8 cellular contexts compared by ENCODE assay signal in genomic region chr2:8682719-8683667, GRCh38. TPM values are rescaled to one million over a fixed set of nuclear protein-coding genes. Genes with fewer than 3 reads are reported as not detected.
DNase-seq lines count a peak whose midpoint lies in the region; ATAC-seq, FAIRE-seq and TF ChIP-seq lines count a peak whose summit lies in the region.

No MANE protein-coding gene starts in this region.

- H2BK5ac ChIP-seq in H1 (ENCODE audit: low read depth, low read length): no peak overlapping the region

- H3K27ac ChIP-seq in H1 (ENCODE audit: low read depth, low read length) (no peak overlapping the region), thoracic aorta (peak overlapping the region; percentile 88 to 91)

- no peaks in the 10 kb centered on the region for H3K79me1 ChIP-seq in H1 (ENCODE audit: low read depth, low read length)

- no peak overlapping the region for H4K5ac ChIP-seq in H1 (ENCODE audit: insufficient read length, low read depth, low read length)

- 8% methylated on average over 30 of the region's 30 CpGs; no CpG with 5 or more reads in 1 of the 2 experiments for WGBS in H1 (ENCODE audit: extremely low coverage in 1 of 2, insufficient coverage in 1 of 2, insufficient read length in 1 of 2, insufficient replicate concordance in 2 of 2, low coverage in 1 of 2, low lambda C conversion rate in 2 of 2, missing lambda C conversion rate in 1 of 2), 2 experiments

- H2BK12ac ChIP-seq in H1 (ENCODE audit: low read depth, low read length): no peak overlapping the region

- H3K23me2 ChIP-seq in H1 (ENCODE audit: low read depth, low read length): peaks cover 27% of the 10 kb centered on the region

- TF ChIP-seq CTCF in GM06990 (IDR thresholded peaks at IDR 0.05; ENCODE audit: insufficient read depth, low read length, poor library complexity, severe bottlenecking) (no peak), H1 (IDR thresholded peaks at IDR 0.05; ENCODE audit: control extremely low read depth in 1 of 3, insufficient read depth in 1 of 3, low read depth in 1 of 3, low read length in 3 of 3) (no peak), thoracic aorta (IDR thresholded peaks at IDR 0.05) (peak; percentile 29)

- no peak overlapping the region for H4K8ac ChIP-seq in H1 (ENCODE audit: extremely low read depth, insufficient read depth, low read length)

- peak overlapping the region; percentile 73 for H3K4me3 ChIP-seq in GM06990 (replicated peaks; ENCODE audit: low read depth, low read length)
- peak overlapping the region; percentile 79 to 93 (median 89) for H3K4me3 ChIP-seq in H1 (ENCODE audit: extremely low read depth in 1 of 4, insufficient read depth in 2 of 4, low read depth in 3 of 4, low read length in 4 of 4)
- H3K4me3 ChIP-seq in mononuclear cell (ENCODE audit: low read length): peak overlapping the region; percentile 90
- H3K4me3 ChIP-seq in thoracic aorta: peak overlapping the region; percentile 98

- H3K36me3 ChIP-seq in GM06990 (ENCODE audit: control insufficient read depth, insufficient read depth, low read length): no peaks in the 10 kb centered on the region
- peaks cover 0 to 7% (median 0%) of the 10 kb centered on the region in 4 experiments; a peak in 2 of 8 replicates for H3K36me3 ChIP-seq in H1 (ENCODE audit: control insufficient read depth in 2 of 4, insufficient read depth in 4 of 4, low read length in 3 of 4)
- H3K36me3 ChIP-seq in thoracic aorta: no peaks in the 10 kb centered on the region

- no peak for FAIRE-seq in H1 (lab: Jason Lieb, UNC)
- no peak for FAIRE-seq in urothelium cell line (lab: Jason Lieb, UNC)

- ATAC-seq in thoracic aorta (ENCODE audit: insufficient number of reproducible peaks, low FRiP score, low read depth): no peak

- DNase-seq in GM06990 (ENCODE audit: extremely low read depth, insufficient read length): peak; percentile 35
- peak; percentile 16 for DNase-seq in NCI-H2196 treated with DMSO at 0.1 percent for 48 hours (lab: John Stamatoyannopoulos, UW; ENCODE audit: unreplicated experiment)
- DNase-seq in activated CD4-positive, alpha-beta T cell treated with anti-CD3 and anti-CD28 coated beads, Interleukin-2, amount 50 U/mL, for 1 hour: peak; percentile 46
- no peak for DNase-seq in H1 (ENCODE audit: low read depth in 1 of 2, low spot score in 2 of 2)
- no peak for DNase-seq in thoracic aorta (ENCODE audit: low spot score)
- no peak for DNase-seq in urothelium cell line (ENCODE audit: low spot score)
- DNase-seq in OCI-M2 (lab: John Stamatoyannopoulos, UW; ENCODE audit: unreplicated experiment): no peak

- H3K4me1 ChIP-seq in H1 (replicated peaks in 1 of 4; ENCODE audit: control insufficient read depth in 3 of 4, insufficient read depth in 4 of 4, low read length in 3 of 4): peaks cover 2 to 21% (median 12%) of the 10 kb centered on the region in 4 experiments
- peaks cover 52% of the 10 kb centered on the region for H3K4me1 ChIP-seq in mononuclear cell (ENCODE audit: insufficient read depth, low read length)
- peaks cover 4 to 14% of the 10 kb centered on the region in 2 donors for H3K4me1 ChIP-seq in thoracic aorta (ENCODE audit: control insufficient read depth in 1 of 2, low read depth in 2 of 2)

- no peak overlapping the region for H2AFZ ChIP-seq in H1 (ENCODE audit: low read length)

- H3K4ac ChIP-seq in H1 (replicated peaks; ENCODE audit: insufficient read length, low read depth, low read length): no peak overlapping the region

- H4K91ac ChIP-seq in H1 (replicated peaks; ENCODE audit: insufficient read length, low read length): no peak overlapping the region

- no peak overlapping the region for H3K56ac ChIP-seq in H1 (replicated peaks; ENCODE audit: insufficient read length, low read depth, low read length)

- no peak overlapping the region for H2BK120ac ChIP-seq in H1 (replicated peaks; ENCODE audit: low read depth, low read length)

- H4K20me1 ChIP-seq in H1 (replicated peaks in 1 of 2; ENCODE audit: control insufficient read depth in 1 of 2, insufficient read depth in 2 of 2, low read length in 2 of 2): peaks cover 10 to 11% of the 10 kb centered on the region in 2 experiments

- no peak overlapping the region for H3K23ac ChIP-seq in H1 (ENCODE audit: insufficient read length)

- H3K18ac ChIP-seq in H1 (ENCODE audit: extremely low read depth, low read length): peak overlapping the region; percentile 28; the same call in 1 of the 2 replicates

- TF ChIP-seq RAD21 in H1 (IDR thresholded peaks at IDR 0.05 in 1 of 2, conservative IDR thresholded peaks at IDR 0.05 in 1 of 2; ENCODE audit: low read depth in 2 of 2, low read length in 2 of 2): no peak

- no peak for TF ChIP-seq EP300 in H1 (IDR thresholded peaks at IDR 0.05; ENCODE audit: borderline replicate concordance in 1 of 2, low read depth in 2 of 2, low read length in 2 of 2)

- CTCF ChIA-PET in H1 (lab: Charles Lee; ENCODE audit: partially characterized antibody): interaction anchor here (0.8 to 1.4 kb wide), 2 partner anchors 157 to 161 kb away, joined by 3 to 4 read pairs; no protein-coding TSS in a partner anchor

- peak overlapping the region; percentile 90 to 97 for H3K4me2 ChIP-seq in H1 (ENCODE audit: insufficient read depth in 1 of 2, low read depth in 2 of 2, low read length in 2 of 2)

- H3K27me3 ChIP-seq in GM06990 (replicated peaks; ENCODE audit: control insufficient read depth, insufficient read depth, low read length): no peaks in the 10 kb centered on the region
- peaks cover 0 to 31% (median 18%) of the 10 kb centered on the region in 4 experiments; a peak in 5 of 7 replicates for H3K27me3 ChIP-seq in H1 (replicated peaks in 1 of 4; ENCODE audit: control insufficient read depth in 3 of 4, extremely low read depth in 1 of 4, insufficient read depth in 3 of 4, low read length in 3 of 4)
- H3K27me3 ChIP-seq in mononuclear cell (ENCODE audit: insufficient read depth, low read length): peaks cover 10% of the 10 kb centered on the region
- H3K27me3 ChIP-seq in thoracic aorta (replicated peaks; ENCODE audit: insufficient read depth): no peaks in the 10 kb centered on the region

- H2BK15ac ChIP-seq in H1 (ENCODE audit: low read length): no peak overlapping the region

- no peak overlapping the region for H3K14ac ChIP-seq in H1 (ENCODE audit: insufficient read length)

- no peak for TF ChIP-seq POLR2A in H1 (IDR thresholded peaks at IDR 0.05; ENCODE audit: control extremely low read depth in 1 of 2, low read depth in 2 of 2, low read length in 2 of 2)

- POLR2A ChIA-PET in H1 (lab: Charles Lee; ENCODE audit: partially characterized antibody): interaction anchor here (0.5 to 4.1 kb wide), 14 partner anchors 8 to 1247 kb away, joined by 3 to 23 read pairs (median 6); no protein-coding TSS in a partner anchor

- no peaks in the 10 kb centered on the region for H3K9me3 ChIP-seq in H1 (ENCODE audit: insufficient read depth in 2 of 2, low read depth in 1 of 2, low read length in 1 of 2)
- no peaks in the 10 kb centered on the region for H3K9me3 ChIP-seq in mononuclear cell (ENCODE audit: low read depth, low read length)
- no peaks in the 10 kb centered on the region for H3K9me3 ChIP-seq in thoracic aorta

- peak overlapping the region; percentile 55 to 78 (median 65); a peak in 6 of 7 replicates for H3K9ac ChIP-seq in H1 (replicated peaks in 1 of 4; ENCODE audit: extremely low read depth in 1 of 4, low read depth in 3 of 4, low read length in 3 of 4)

- H2BK20ac ChIP-seq in H1 (ENCODE audit: low read length): no peak overlapping the region

- H2AK5ac ChIP-seq in H1 (ENCODE audit: low read depth, low read length): no peak overlapping the region

- peaks cover 3 to 17% of the 10 kb centered on the region in 2 experiments; a peak in 3 of 4 replicates for H3K79me2 ChIP-seq in H1 (ENCODE audit: control insufficient read depth in 1 of 2, insufficient read depth in 2 of 2, low read length in 2 of 2)

TF ChIP-seq in H1, 55 proteins besides CTCF, POLR2A, EP300 and RAD21:
- TF ChIP-seq NRF1 (IDR thresholded peaks at IDR 0.05; ENCODE audit: low read depth, low read length) (no peak), RXRA (IDR thresholded peaks at IDR 0.05; ENCODE audit: insufficient read depth, low read depth, low read length) (no peak), RFX5 (IDR thresholded peaks at IDR 0.05; ENCODE audit: borderline replicate concordance, low read depth, low read length) (0 out of 2 replicates have a peak, but pooled peaks have one; percentile 12), RBBP5 (IDR thresholded peaks at IDR 0.05; ENCODE audit: borderline replicate concordance, low read depth, low read length) (0 out of 2 replicates have a peak, but pooled peaks have one; percentile 6), POLR2AphosphoS5 (IDR thresholded peaks at IDR 0.05; ENCODE audit: low read depth, low read length) (no peak), CREB1 (IDR thresholded peaks at IDR 0.05) (no peak), BRCA1 (IDR thresholded peaks at IDR 0.05; ENCODE audit: low read depth, low read length) (no peak)
TF ChIP-seq in H1: peak in this region for 2.

RNA-seq across cellular contexts. Expression of gene ID2, which starts 1.1 kb away (rescaled TPM):
- 36.7 and 37.1 TPM in 2 replicates for total RNA-seq in H1 (2021; fragmentation: NEBNext Ultra II Directional; extraction: Animal tissue kit (Norgen Biotek cat#: 25700))
- 163 and 214 TPM in 2 replicates for polyA plus RNA-seq in H1 (2011; rRNA removed)
- 163 TPM for polyA plus RNA-seq in H1 (2011; cell fraction: cytosol; rRNA removed)
- 221 TPM for polyA plus RNA-seq in H1 (2011; cell fraction: nucleus; rRNA removed)
- polyA plus RNA-seq in H1 (2012, experiment 1 of 2): 58.1 to 89.9 TPM (median 65.4 TPM) in 4 replicates
- polyA plus RNA-seq in H1 (2012, experiment 2 of 2): 43.9 TPM
- 21.4 TPM for polyA plus RNA-seq in H1 (2013, experiment 1 of 2)
- polyA plus RNA-seq in H1 (2013, experiment 2 of 2): 22.4 TPM
- polyA minus RNA-seq in H1 (2011; rRNA and poly(A)+ RNA removed): 89.2 and 91.6 TPM in 2 replicates
- 52.3 TPM for polyA minus RNA-seq in H1 (2011; cell fraction: cytosol; rRNA and poly(A)+ RNA removed)
- polyA minus RNA-seq in H1 (2011; cell fraction: nucleus; rRNA and poly(A)+ RNA removed): 89.9 TPM
- 717 TPM for total RNA-seq in mononuclear cell
- total RNA-seq in thoracic aorta: 100 to 1,000 TPM; 198 to 486 TPM

Comparison
In these comparisons a context has a peak if more than half of its experiments do, and no peak if none do; other contexts are left out.
1. DNase-seq: peak in GM06990 (single experiment), NCI-H2196 treated with DMSO at 0.1 percent for 48 hours (single experiment) and activated CD4-positive, alpha-beta T cell treated with anti-CD3 and anti-CD28 coated beads, Interleukin-2, amount 50 U/mL, for 1 hour (single experiment); none in H1 (0 of 2), thoracic aorta (single experiment), urothelium cell line (single experiment) and OCI-M2 (single experiment).
2. Peak in every context shown above with its lines, with median percentiles within 50 percentile points of each other: H3K4me3 ChIP-seq.